Comparison of ENCODE assay signal across 8 cellular contexts in the genomic region with DNA sequence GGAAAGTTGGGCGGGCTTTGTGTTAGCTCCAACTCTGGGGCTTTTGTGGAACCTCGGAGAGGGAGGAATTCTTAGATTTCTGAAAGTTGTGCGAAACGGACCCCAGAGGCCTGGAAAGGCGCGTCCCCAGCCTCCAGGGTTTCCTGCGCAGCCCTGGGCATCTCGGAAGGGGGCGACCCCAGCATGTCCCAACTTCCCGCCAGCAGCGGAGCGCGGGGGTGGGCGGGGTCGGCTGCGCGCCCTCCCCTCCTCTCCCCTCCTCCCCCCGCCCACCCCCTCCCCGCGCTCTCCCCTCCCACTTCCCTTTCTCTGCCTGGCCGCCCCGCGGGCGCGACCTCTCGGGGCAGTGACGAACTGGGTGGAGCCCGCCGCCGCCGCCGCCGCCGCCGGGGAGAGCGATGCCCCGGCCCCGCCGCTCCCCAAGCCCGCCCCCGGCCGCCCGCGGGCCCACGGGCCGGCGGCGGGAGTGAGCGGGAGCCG. TPM values are rescaled to one million over a fixed set of nuclear protein-coding genes. Genes with fewer than 3 reads are reported as not detected.
DNase-seq lines count a peak whose midpoint lies in the region; ATAC-seq and TF ChIP-seq lines count a peak whose summit lies in the region.

No MANE protein-coding gene starts in this region.

- H3K4me1 ChIP-seq in psoas muscle, result peaks cover 7% of the 10 kb centered on the region
- H3K4me1 ChIP-seq in vagina, result peaks cover 25% of the 10 kb centered on the region

- 0 to 4% (median 1%) methylated on average over 21 to 49 of the region's 50 CpGs for WGBS in adipose tissue, 3 donors
- WGBS in psoas muscle, 3 donors, result 5 to 11% (median 6%) methylated on average over 14 to 41 of the region's 50 CpGs

- no peak for TF ChIP-seq CTCF in psoas muscle (IDR thresholded peaks at IDR 0.05)
- TF ChIP-seq CTCF in vagina (IDR thresholded peaks at IDR 0.05), result no peak

- H3K36me3 ChIP-seq in psoas muscle (ENCODE audit: insufficient read depth in 1 of 2, low read depth in 1 of 2) (no peaks in the 10 kb centered on the region), vagina (no peaks in the 10 kb centered on the region)

- no peaks in the 10 kb centered on the region for H3K27me3 ChIP-seq in psoas muscle (ENCODE audit: insufficient read depth in 3 of 3, low read length in 2 of 3)
- H3K27me3 ChIP-seq in vagina, result no peaks in the 10 kb centered on the region

- intact Hi-C loops in left cardiac atrium (cut with DNase I), result loop anchor here (5.0 to 10.0 kb wide), 2 partner anchors 60 to 152 kb away; partner anchors contain the start of gene PGM2 (in 2 of the 2)
- intact Hi-C loops in psoas muscle (cut with DNase I), result loop anchor here (5.0 kb wide), 4 partner anchors 40 to 175 kb away; partner anchors contain the start of genes PGM2 (in 1 of the 2) and TBC1D1 (in 1 of the 2)
- intact Hi-C loops in vagina (cut with DNase I), result loop anchor here (10.0 kb wide), 3 partner anchors 58 to 888 kb away; partner anchors contain the start of genes FAM114A1 and TBC1D1

- no peak for TF ChIP-seq POLR2A in vagina (IDR thresholded peaks at IDR 0.05)

- peak overlapping the region; percentile 91 for H3K4me3 ChIP-seq in psoas muscle
- peak overlapping the region; percentile 90 to 96 for H3K4me3 ChIP-seq in vagina

- H3K27ac ChIP-seq in adipose tissue (ENCODE audit: low read depth, low read length), result peak overlapping the region; percentile 80
- H3K27ac ChIP-seq in psoas muscle, result peak overlapping the region; percentile 87
- H3K27ac ChIP-seq in vagina, result peak overlapping the region; percentile 98

- DNase-seq in GDM1 (lab: John Stamatoyannopoulos, UW), result peak; percentile 76
- peak; percentile 66 for DNase-seq in H4 (ENCODE audit: low spot score)
- peak; percentile 72 for DNase-seq in LoVo (ENCODE audit: low spot score)
- DNase-seq in T follicular helper cell (ENCODE audit: low read depth), result peak; percentile 74
- DNase-seq in left cardiac atrium, result peak; percentile 89
- peak; percentile 82 to 87 for DNase-seq in psoas muscle
- no peak for DNase-seq in vagina (ENCODE audit: extremely low spot score in 2 of 2)

- peak; percentile 91 to 92 for ATAC-seq in left cardiac atrium
- ATAC-seq in psoas muscle, result peak; percentile 71 to 81 (median 74)

- H3K9me3 ChIP-seq in psoas muscle, result no peaks in the 10 kb centered on the region
- no peaks in the 10 kb centered on the region for H3K9me3 ChIP-seq in vagina

RNA-seq across cellular contexts. Expression of gene PTTG2, which starts 16.8 kb away (rescaled TPM):
- total RNA-seq in H4 (2014; rRNA removed; shearing (Covaris generic)), result not detected in 2 replicates
- polyA plus RNA-seq in adipose tissue, result not detected
- total RNA-seq in left cardiac atrium, result 1 to 10 TPM in 1 of 2 donors, under 1 TPM in 1; 0.89 to 1.0 TPM
- total RNA-seq in psoas muscle, result 1 to 10 TPM in 1 of 4 donors, not detected in 3; 1.2 TPM
- 1 to 10 TPM in 1 of 3 donors, under 1 TPM in 2; 0.10 to 3.9 (median 0.18) TPM for polyA plus RNA-seq in psoas muscle
- total RNA-seq in vagina, result 2.5 TPM

Comparison
In these comparisons a context has a peak if more than half of its experiments do, and no peak if none do; other contexts are left out.
1. DNase-seq: peak in GDM1 (single experiment), H4 (single experiment), LoVo (single experiment), T follicular helper cell (single experiment), left cardiac atrium (single experiment) and psoas muscle (2 of 2); none in vagina (0 of 2).
2. Peak in every context shown above with its lines, with median percentiles within 50 percentile points of each other: H3K27ac ChIP-seq.